In genomic region chr13:89554801-89555200, GRCh38 we compare ENCODE assay signal across 16 cellular contexts.
DNase-seq lines count a peak whose midpoint lies in the region; ATAC-seq and TF ChIP-seq lines count a peak whose summit lies in the region.
"Had no signal": no experiment of that assay in that cellular context is flagged by ENCODE, and none has a peak within 500 bp of the region (broad histone marks: within the 10 kb centered on the region; RNA-seq: fewer than 3 reads in every experiment).

No MANE protein-coding gene starts in this region.

- DNase-seq in NCI-H146 (lab: John Stamatoyannopoulos, UW) (peak; percentile 60), NCI-H774 (lab: John Stamatoyannopoulos, UW) (peak; percentile 43), mesothelial cell of epicardium (ENCODE audit: low spot score in 2 of 2, unreplicated experiment in 2 of 2) (no peak), iPS-NIHi7 (ENCODE audit: extremely low spot score) (no peak), kidney tubule cell (ENCODE audit: low spot score) (no peak)
- DNase-seq: activated CD4-positive, alpha-beta T cell treated with anti-CD3 and anti-CD28 coated beads, Interleukin-2, amount 50 U/mL, for 48 hours; activated naive CD4-positive, alpha-beta T cell treated with Interleukin-2 at 50 U/mL for 16 hours; CD8-positive, alpha-beta memory T cell; left cardiac atrium; midbrain; NCI-H1694; NCI-H82; stimulated activated CD8-positive, alpha-beta memory T cell treated with anti-CD3 and anti-CD28 coated beads, Interleukin-4, amount 100 ng/mL, for 48 hours had no signal

- H3K4me3 ChIP-seq in HEK293 (ENCODE audit: low read depth, low read length) = no peak overlapping the region

- TF ChIP-seq CTCF in HEK293 (tag by site-specific recombination; IDR thresholded peaks at IDR 0.05) = no peak
- TF ChIP-seq CTCF in mesothelial cell of epicardium (IDR thresholded peaks at IDR 0.05; ENCODE audit: unreplicated experiment) = no peak

- peaks cover 1% of the 10 kb centered on the region for H3K36me3 Mint-ChIP-seq in mesothelial cell of epicardium
- H3K36me3 Mint-ChIP-seq: CD8-positive, alpha-beta memory T cell had no signal

- POLR2A ChIA-PET in HEK293 (lab: Yijun Ruan, JAX) = no interaction called here

- H3K9me3 ChIP-seq in HEK293 (ENCODE audit: control insufficient read depth, insufficient read depth, low read depth, low read length) = no peaks in the 10 kb centered on the region

- H3K4me1 ChIP-seq in HEK293 (ENCODE audit: control insufficient read depth, insufficient read depth, low read length) = no peaks in the 10 kb centered on the region

- H3K4me1 Mint-ChIP-seq in mesothelial cell of epicardium = peaks cover 12% of the 10 kb centered on the region
- H3K4me1 Mint-ChIP-seq: CD8-positive, alpha-beta memory T cell had no signal

- CTCF ChIA-PET in HEK293 (lab: Yijun Ruan, JAX) = no interaction called here

- no peak overlapping the region for H3K27ac ChIP-seq in HEK293 (ENCODE audit: extremely low read depth, low read depth, low read length)

- H3K9me3 Mint-ChIP-seq in mesothelial cell of epicardium = peaks cover 13% of the 10 kb centered on the region

- no peaks in the 10 kb centered on the region for H3K27me3 Mint-ChIP-seq in mesothelial cell of epicardium (ENCODE audit: low read depth)
- H3K27me3 Mint-ChIP-seq: CD8-positive, alpha-beta memory T cell had no signal

- H3K4me3 Mint-ChIP-seq in mesothelial cell of epicardium = no peak overlapping the region
- H3K4me3 Mint-ChIP-seq: CD8-positive, alpha-beta memory T cell had no signal

- peak overlapping the region; percentile 2 for H3K27ac Mint-ChIP-seq in mesothelial cell of epicardium
- H3K27ac Mint-ChIP-seq: CD8-positive, alpha-beta memory T cell had no signal

- H3K36me3 ChIP-seq in HEK293 (ENCODE audit: control insufficient read depth in 2 of 2, insufficient read depth in 1 of 2, low read length in 2 of 2) = no peaks in the 10 kb centered on the region

- no peak for ATAC-seq in GM19351 (IDR thresholded peaks at IDR 0.05; ENCODE audit: unreplicated experiment)
- ATAC-seq: HCT116, left cardiac atrium had no signal

TF ChIP-seq in HEK293, 187 proteins besides CTCF, POLR2A, EP300 and RAD21:
- no peak for TF ChIP-seq ZNF585B (tag by site-specific recombination; IDR thresholded peaks at IDR 0.05)
- peak; percentile 82 for TF ChIP-seq TRIM28 (IDR thresholded peaks at IDR 0.05; ENCODE audit: borderline replicate concordance, low read length)
- peak; percentile 77; the same call in 1 of the 2 replicates for TF ChIP-seq TCF7L2 (IDR thresholded peaks at IDR 0.05; ENCODE audit: borderline replicate concordance, low read depth, low read length)

Comparison
In these comparisons a context has a peak if more than half of its experiments do, and no peak if none do; other contexts are left out.
1. DNase-seq: peak in NCI-H146 (single experiment) and NCI-H774 (single experiment); none in mesothelial cell of epicardium (0 of 2), iPS-NIHi7 (single experiment) and kidney tubule cell (single experiment).